Comparison of ENCODE assay signal across 1 cellular context in the genomic region with DNA sequence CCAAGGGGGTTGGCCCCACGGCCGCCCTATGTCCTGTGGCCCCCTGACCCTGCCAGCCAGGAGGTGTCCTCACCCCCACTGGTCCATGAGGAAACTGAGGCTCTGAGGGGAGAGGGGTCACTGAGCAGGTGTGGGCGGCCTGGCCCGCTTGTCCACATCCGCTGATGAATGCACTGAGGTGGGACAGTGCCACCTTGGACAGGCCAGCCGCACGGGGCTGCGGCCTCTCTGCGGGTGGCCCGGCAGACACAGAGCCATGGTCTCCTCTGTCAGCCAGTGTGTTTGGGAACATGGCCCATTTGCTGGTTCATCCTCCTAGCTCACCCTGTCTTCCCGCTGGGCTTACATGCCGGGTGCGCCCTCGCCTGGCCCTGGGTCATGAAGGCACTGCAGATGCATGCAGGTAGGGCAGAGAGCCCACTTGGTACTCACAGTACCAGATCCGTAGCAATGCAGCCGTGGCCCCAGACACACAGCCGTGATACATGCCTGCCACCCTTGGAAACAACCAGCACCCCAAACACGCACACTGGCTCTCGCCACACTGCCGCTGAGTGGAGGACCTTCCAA.
TF ChIP-seq lines count a peak whose summit lies in the region.

No MANE protein-coding gene starts in this region.

TF ChIP-seq in H1, 55 proteins besides CTCF, POLR2A, EP300 and RAD21:
- TF ChIP-seq CHD1 (IDR thresholded peaks at IDR 0.05; ENCODE audit: low read depth, low read length) (no peak), TAF7 (optimal IDR thresholded peaks at IDR 0.05; ENCODE audit: borderline replicate concordance, low read depth, low read length) (no peak), BACH1 (IDR thresholded peaks at IDR 0.05; ENCODE audit: low read length) (no peak), GTF2F1 (IDR thresholded peaks at IDR 0.05; ENCODE audit: borderline replicate concordance, low read depth, low read length) (no peak), CHD2 (IDR thresholded peaks at IDR 0.05; ENCODE audit: low read length) (no peak), ASH2L (IDR thresholded peaks at IDR 0.05; ENCODE audit: low read length) (no peak), BCL11A (IDR thresholded peaks at IDR 0.05; ENCODE audit: low read depth in 2 of 2, low read length in 2 of 2) (no peak), KDM4A (IDR thresholded peaks at IDR 0.05; ENCODE audit: low read depth, low read length, severe bottlenecking) (no peak), CBX8 (IDR thresholded peaks at IDR 0.05; ENCODE audit: borderline replicate concordance, low read depth, low read length) (no peak), SP4 (IDR thresholded peaks at IDR 0.05; ENCODE audit: low read length) (no peak)
